In the genomic region with DNA sequence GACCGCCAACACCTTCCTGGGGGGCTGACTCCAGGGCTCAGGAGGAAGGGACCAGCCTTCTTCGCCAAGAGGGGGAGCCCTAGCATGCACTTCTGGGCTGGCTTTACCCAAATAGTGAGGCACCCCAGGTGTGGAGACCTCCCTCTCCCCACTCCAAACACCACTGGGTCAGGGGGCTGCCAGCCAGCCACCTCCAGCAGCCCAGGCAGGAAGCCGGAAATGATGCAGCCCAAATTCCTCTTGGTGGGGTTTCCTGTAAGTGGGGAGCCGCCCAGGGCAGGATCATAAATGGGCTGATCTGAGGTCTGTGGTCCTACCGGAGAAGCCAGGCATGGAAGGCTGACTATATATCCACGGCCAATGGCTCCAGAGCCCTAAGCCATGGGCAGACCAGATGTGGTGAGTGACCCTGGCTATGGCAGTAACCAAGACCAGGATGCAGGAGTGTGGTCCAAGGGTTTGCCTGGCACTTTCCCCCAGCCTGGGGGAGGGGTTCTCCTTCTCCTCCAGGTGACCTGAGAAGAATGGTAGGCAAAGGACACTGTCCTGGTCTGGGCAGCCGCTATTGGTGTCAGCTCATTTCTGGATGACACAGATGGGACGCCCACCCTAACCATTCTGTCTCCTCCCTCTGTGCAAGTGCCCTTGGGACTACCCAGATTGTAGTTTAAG, we compare ENCODE assay signal across 9 cellular contexts. TPM values are rescaled to one million over a fixed set of nuclear protein-coding genes. Genes with fewer than 3 reads are reported as not detected.
A peak's percentile ranks its signal among the peaks of the same experiment; 100 is the strongest.
DNase-seq lines count a peak whose midpoint lies in the region; ATAC-seq and TF ChIP-seq lines count a peak whose summit lies in the region.
"Had no signal": no experiment of that assay in that cellular context is flagged by ENCODE, and none has a peak within 500 bp of the region (broad histone marks: within the 10 kb centered on the region; RNA-seq: fewer than 3 reads in every experiment).

No MANE protein-coding gene starts in this region.

- peak; percentile 9 for ATAC-seq in GM23338
- ATAC-seq in gastroesophageal sphincter, result no peak
- ATAC-seq in stimulated activated naive CD8-positive, alpha-beta T cell treated with anti-CD3 and anti-CD28 coated beads, Interleukin-15, amount 100 ng/mL, for 72 hours, result no peak
- no peak for ATAC-seq in HG02885 (IDR thresholded peaks at IDR 0.05; ENCODE audit: poor library complexity, unreplicated experiment)
- ATAC-seq: mucosa of descending colon had no signal

- peaks cover 20% of the 10 kb centered on the region for H3K36me3 Mint-ChIP-seq in GM23338 (ENCODE audit: low read depth)

- no peaks in the 10 kb centered on the region for H3K9me3 ChIP-seq in gastroesophageal sphincter
- H3K9me3 ChIP-seq: mucosa of descending colon had no signal

- H3K9me3 Mint-ChIP-seq in GM23338, result no peaks in the 10 kb centered on the region
- H3K9me3 Mint-ChIP-seq in stimulated activated naive CD8-positive, alpha-beta T cell treated with anti-CD3 and anti-CD28 coated beads, Interleukin-15, amount 100 ng/mL, for 72 hours, result no peaks in the 10 kb centered on the region

- H3K27me3 Mint-ChIP-seq in GM23338 (ENCODE audit: insufficient read depth, low read depth, poor library complexity), result peaks cover 14% of the 10 kb centered on the region
- no peaks in the 10 kb centered on the region for H3K27me3 Mint-ChIP-seq in stimulated activated naive CD8-positive, alpha-beta T cell treated with anti-CD3 and anti-CD28 coated beads, Interleukin-15, amount 100 ng/mL, for 72 hours

- no peak for TF ChIP-seq EP300 in gastroesophageal sphincter (IDR thresholded peaks at IDR 0.05)

- peaks cover 17% of the 10 kb centered on the region for H4K20me1 ChIP-seq in GM23338 (replicated peaks; ENCODE audit: insufficient read depth)

- H3K4me1 ChIP-seq in GM23338 (ENCODE audit: insufficient read depth), result peaks cover 34% of the 10 kb centered on the region
- H3K4me1 ChIP-seq in gastroesophageal sphincter, result peaks cover 0 to 92% (median 40%) of the 10 kb centered on the region in 3 donors

- peaks cover 11% of the 10 kb centered on the region; the same call in 1 of the 2 replicates for H3F3A ChIP-seq in GM23338 (replicated peaks; ENCODE audit: low read depth)

- no peak overlapping the region for H2AFZ ChIP-seq in GM23338

- H3K4me2 ChIP-seq in GM23338, result peak overlapping the region; percentile 69

- peaks cover 44% of the 10 kb centered on the region for H3K79me2 ChIP-seq in GM23338 (replicated peaks; ENCODE audit: insufficient read depth)

- H3K4me3 Mint-ChIP-seq in GM23338, result no peak overlapping the region
- peak overlapping the region; percentile 63 to 76 for H3K4me3 Mint-ChIP-seq in stimulated activated naive CD8-positive, alpha-beta T cell treated with anti-CD3 and anti-CD28 coated beads, Interleukin-15, amount 100 ng/mL, for 72 hours

- peak; percentile 54 to 68 for TF ChIP-seq CTCF in GM23338 (conservative IDR thresholded peaks at IDR 0.05; ENCODE audit: low read depth in 2 of 2)
- no peak for TF ChIP-seq CTCF in gastroesophageal sphincter (IDR thresholded peaks at IDR 0.05)

- 60 to 90% methylated on average over 1 to 2 of the region's 8 CpGs for WGBS in gastroesophageal sphincter (ENCODE audit: low coverage in 1 of 2), 2 donors

- peaks cover 43% of the 10 kb centered on the region for H3K4me1 Mint-ChIP-seq in GM23338
- H3K4me1 Mint-ChIP-seq in stimulated activated naive CD8-positive, alpha-beta T cell treated with anti-CD3 and anti-CD28 coated beads, Interleukin-15, amount 100 ng/mL, for 72 hours, result peaks cover 72% of the 10 kb centered on the region

- no peaks in the 10 kb centered on the region for H3K9me2 ChIP-seq in GM23338 (ENCODE audit: insufficient read depth)

- H3K27me3 ChIP-seq in GM23338 (ENCODE audit: insufficient read depth), result peaks cover 6% of the 10 kb centered on the region
- no peaks in the 10 kb centered on the region for H3K27me3 ChIP-seq in gastroesophageal sphincter

- DNase-seq in GM23338 (ENCODE audit: low spot score) (peak; percentile 41), activated T-cell treated with anti-CD3 and anti-CD28 coated beads for 4 hours (peak; percentile 30), NCI-H146 (lab: John Stamatoyannopoulos, UW) (no peak), NCI-H2081 (lab: John Stamatoyannopoulos, UW) (no peak), NCI-H1436 (lab: John Stamatoyannopoulos, UW) (no peak)
- DNase-seq in stimulated activated naive CD8-positive, alpha-beta T cell treated with anti-CD3 and anti-CD28 coated beads, Interleukin-15, amount 100 ng/mL, for 72 hours, result peak in 1 of 2 donors; percentile 41

- H3K36me3 ChIP-seq in GM23338 (ENCODE audit: insufficient read depth) (no peaks in the 10 kb centered on the region), gastroesophageal sphincter (peaks cover 0 to 35% of the 10 kb centered on the region in 2 donors)

- H3K27ac Mint-ChIP-seq in GM23338, result no peak overlapping the region
- peak overlapping the region; percentile 34 to 86 for H3K27ac Mint-ChIP-seq in stimulated activated naive CD8-positive, alpha-beta T cell treated with anti-CD3 and anti-CD28 coated beads, Interleukin-15, amount 100 ng/mL, for 72 hours

- H3K4me3 ChIP-seq in GM23338, result peak overlapping the region; percentile 24; the same call in 1 of the 2 replicates
- H3K4me3 ChIP-seq in gastroesophageal sphincter, result peak overlapping the region in 1 of 2 donors; percentile 39
- H3K4me3 ChIP-seq: mucosa of descending colon had no signal

- peak overlapping the region; percentile 72; the same call in 1 of the 2 replicates for H3K27ac ChIP-seq in GM23338 (ENCODE audit: low read depth)
- peak overlapping the region in 3 of 4 donors; percentile 79 to 90 (median 89) for H3K27ac ChIP-seq in gastroesophageal sphincter

- peak in 1 of 2 donors; percentile 35 for TF ChIP-seq POLR2A in gastroesophageal sphincter (IDR thresholded peaks at IDR 0.05)

TF ChIP-seq in GM23338, 12 proteins besides CTCF, POLR2A, EP300 and RAD21 (continues in another document):
- TF ChIP-seq POLR2AphosphoS5 (IDR thresholded peaks at IDR 0.05; ENCODE audit: low read depth) (no peak), NANOG (IDR thresholded peaks at IDR 0.05; ENCODE audit: borderline replicate concordance) (no peak), REST (IDR thresholded peaks at IDR 0.05; ENCODE audit: unreplicated experiment) (no peak), EZH2phosphoT487 (IDR thresholded peaks at IDR 0.05; ENCODE audit: unreplicated experiment) (no peak), ZNF331 (CRISPR knock-in tag; IDR thresholded peaks at IDR 0.05; ENCODE audit: low read depth) (no peak)

RNA-seq across cellular contexts. Expression of gene GIT1, which starts 4.2 kb away (rescaled TPM):
- 48.2 and 60.9 TPM in 2 replicates for total RNA-seq in GM23338 (2014; rRNA removed; shearing (Covaris generic))
- polyA plus RNA-seq in GM23338 (2016; fragmentation: Nextera tagmentation; extraction: Ambion mirVana), result 15.9 and 16.2 TPM in 2 replicates
- total RNA-seq in gastroesophageal sphincter, result 10 to 100 TPM; 30.4 to 47.8 (median 35.8) TPM

RNA-seq across cellular contexts. Expression of gene ANKRD13B, which starts 7.7 kb away (rescaled TPM):
- 55.0 and 57.4 TPM in 2 replicates for total RNA-seq in GM23338 (2014; rRNA removed; shearing (Covaris generic))
- 8.2 and 9.6 TPM in 2 replicates for polyA plus RNA-seq in GM23338 (2016; fragmentation: Nextera tagmentation; extraction: Ambion mirVana)
- 10 to 100 TPM in 2 of 4 donors, 1 to 10 TPM in 2; 4.4 to 22.8 (median 10.0) TPM for total RNA-seq in gastroesophageal sphincter

RNA-seq across cellular contexts. Expression of gene TP53I13, which starts 16.7 kb away (rescaled TPM):
- total RNA-seq in GM23338 (2014; rRNA removed; shearing (Covaris generic)), result 28.6 and 38.9 TPM in 2 replicates
- 21.0 and 21.4 TPM in 2 replicates for polyA plus RNA-seq in GM23338 (2016; fragmentation: Nextera tagmentation; extraction: Ambion mirVana)
- total RNA-seq in gastroesophageal sphincter, result 10 to 100 TPM; 41.5 to 57.3 (median 52.1) TPM

RNA-seq across cellular contexts. Expression of gene ABHD15, which starts 18.4 kb away (rescaled TPM):
- total RNA-seq in GM23338 (2014; rRNA removed; shearing (Covaris generic)), result 2.5 and 2.6 TPM in 2 replicates
- polyA plus RNA-seq in GM23338 (2016; fragmentation: Nextera tagmentation; extraction: Ambion mirVana), result 0.27 and 0.92 TPM in 2 replicates
- total RNA-seq in gastroesophageal sphincter, result 10 to 100 TPM in 3 of 4 donors, 1 to 10 TPM in 1; 5.4 to 12.6 (median 11.1) TPM

RNA-seq across cellular contexts. Expression of gene CORO6, which starts 37.5 kb away (rescaled TPM):
- total RNA-seq in GM23338 (2014; rRNA removed; shearing (Covaris generic)), result 5.0 and 5.2 TPM in 2 replicates
- polyA plus RNA-seq in GM23338 (2016; fragmentation: Nextera tagmentation; extraction: Ambion mirVana), result 2.5 and 2.6 TPM in 2 replicates
- 100 to 1,000 TPM in 1 of 4 donors, 10 to 100 TPM in 3; 18.1 to 138 (median 39.4) TPM for total RNA-seq in gastroesophageal sphincter

Comparison
In these comparisons a context has a peak if more than half of its experiments do, and no peak if none do; other contexts are left out.
1. DNase-seq: peak in GM23338 (single experiment) and activated T-cell treated with anti-CD3 and anti-CD28 coated beads for 4 hours (single experiment); none in NCI-H146 (single experiment), NCI-H2081 (0 of 2) and NCI-H1436 (single experiment).
2. CTCF ChIP-seq: peak in GM23338 (2 of 2); none in gastroesophageal sphincter (0 of 4).